In genomic region chr5:143682221-143682620, GRCh38 we compare ENCODE assay signal across 19 cellular contexts.
DNase-seq lines count a peak whose midpoint lies in the region; ATAC-seq and TF ChIP-seq lines count a peak whose summit lies in the region.
"Had no signal": no experiment of that assay in that cellular context is flagged by ENCODE, and none has a peak within 500 bp of the region (broad histone marks: within the 10 kb centered on the region; RNA-seq: fewer than 3 reads in every experiment).

No MANE protein-coding gene starts in this region.

- no peak for ATAC-seq in PC-3
- ATAC-seq: esophagus mucosa, HCT116 had no signal

- peaks cover 32% of the 10 kb centered on the region for H3K4me1 ChIP-seq in left ventricle myocardium inferior
- H3K4me1 ChIP-seq in PC-3 (ENCODE audit: insufficient read depth, low read length): peaks cover 23% of the 10 kb centered on the region

- H3K27ac Mint-ChIP-seq in T-helper 2 cell treated with Interferon-gamma antibody and Interleukin-4, amounts not matched to agents 5 μg/mL and 100 μg/mL, for 36 hours: no peak overlapping the region
- no peak overlapping the region for H3K27ac Mint-ChIP-seq in HFFc6
- H3K27ac Mint-ChIP-seq: memory B cell had no signal

- H3K9me2 ChIP-seq in PC-3 (replicated peaks; ENCODE audit: low read length): no peaks in the 10 kb centered on the region

- no peaks in the 10 kb centered on the region for H3K27me3 Mint-ChIP-seq in T-helper 2 cell treated with Interferon-gamma antibody and Interleukin-4, amounts not matched to agents 5 μg/mL and 100 μg/mL, for 36 hours (ENCODE audit: low read depth)
- H3K27me3 Mint-ChIP-seq in HFFc6 (ENCODE audit: insufficient read depth): no peaks in the 10 kb centered on the region
- H3K27me3 Mint-ChIP-seq: memory B cell had no signal

- TF ChIP-seq CTCF in left ventricle myocardium inferior (IDR thresholded peaks at IDR 0.05; ENCODE audit: borderline replicate concordance) (no peak), PC-3 (conservative IDR thresholded peaks at IDR 0.05; ENCODE audit: low read depth, low read length) (no peak), HFFc6 (IDR thresholded peaks at IDR 0.05) (no peak)

- peaks cover 1% of the 10 kb centered on the region for H3K36me3 Mint-ChIP-seq in T-helper 2 cell treated with Interferon-gamma antibody and Interleukin-4, amounts not matched to agents 5 μg/mL and 100 μg/mL, for 36 hours (ENCODE audit: low read depth)
- H3K36me3 Mint-ChIP-seq in HFFc6 (ENCODE audit: low read depth): no peaks in the 10 kb centered on the region
- H3K36me3 Mint-ChIP-seq: CD4-positive, alpha-beta memory T cell; memory B cell had no signal

- H3K4me2 ChIP-seq in PC-3 (ENCODE audit: low read length): no peak overlapping the region

- H3K9me3 Mint-ChIP-seq in T-helper 2 cell treated with Interferon-gamma antibody and Interleukin-4, amounts not matched to agents 5 μg/mL and 100 μg/mL, for 36 hours: peaks cover 5% of the 10 kb centered on the region
- H3K9me3 Mint-ChIP-seq in HFFc6: no peaks in the 10 kb centered on the region
- H3K9me3 Mint-ChIP-seq: CD4-positive, alpha-beta memory T cell; memory B cell had no signal

- H3K9ac ChIP-seq in PC-3 (ENCODE audit: low read length): no peak overlapping the region

- BruUV-seq in PC-3 (replicated peaks; lab: Mats Ljungman, UMichigan): no TSS peak

- H2AFZ ChIP-seq in PC-3 (ENCODE audit: low read length): no peak overlapping the region

- peaks cover 17% of the 10 kb centered on the region for H3K4me1 Mint-ChIP-seq in T-helper 2 cell treated with Interferon-gamma antibody and Interleukin-4, amounts not matched to agents 5 μg/mL and 100 μg/mL, for 36 hours (ENCODE audit: low read depth)
- peaks cover 15% of the 10 kb centered on the region for H3K4me1 Mint-ChIP-seq in HFFc6 (ENCODE audit: low read depth)
- H3K4me1 Mint-ChIP-seq: CD4-positive, alpha-beta memory T cell had no signal

- no peaks in the 10 kb centered on the region for H3K9me3 ChIP-seq in left ventricle myocardium inferior (replicated peaks)
- H3K9me3 ChIP-seq in PC-3 (ENCODE audit: low read length): no peaks in the 10 kb centered on the region
- H3K9me3 ChIP-seq: stomach had no signal

- DNase-seq in NCI-H82 (lab: John Stamatoyannopoulos, UW) (peak; percentile 37), NCI-H82 treated with DMSO at 0.1 percent for 48 hours (lab: John Stamatoyannopoulos, UW; ENCODE audit: unreplicated experiment) (no peak), astrocyte of the hippocampus (ENCODE audit: low read depth, low spot score) (peak; percentile 44), left ventricle myocardium inferior (no peak), smooth muscle cell of the brain vasculature (ENCODE audit: low read depth, low spot score) (peak; percentile 45), PC-3 (no peak), HFFc6 (no peak)
- no peak for DNase-seq in T-helper 2 cell treated with Interferon-gamma antibody and Interleukin-4, amounts not matched to agents 5 μg/mL and 100 μg/mL, for 36 hours (ENCODE audit: low spot score)
- DNase-seq: activated CD4-positive, CD25-positive, alpha-beta regulatory T cell treated with anti-CD3 and anti-CD28 coated beads, Interleukin-2, amount 50 U/mL, for 72 hours; activated gamma-delta T cell; CD4-positive, alpha-beta memory T cell; head of caudate nucleus; islet precursor cell; NCI-H1105; NCI-H226; stomach had no signal

- H3K4me3 ChIP-seq in left ventricle myocardium inferior: no peak overlapping the region
- H3K4me3 ChIP-seq in PC-3 (ENCODE audit: low read length): no peak overlapping the region
- H3K4me3 ChIP-seq: stomach had no signal

- H3K27ac ChIP-seq in left ventricle myocardium inferior (replicated peaks): peak overlapping the region; percentile 65
- no peak overlapping the region for H3K27ac ChIP-seq in PC-3 (ENCODE audit: low read length)
- H3K27ac ChIP-seq: stomach had no signal

- peaks cover 3% of the 10 kb centered on the region for H3F3A ChIP-seq in PC-3 (ENCODE audit: low read length, unreplicated experiment)

- POLR2A ChIA-PET in PC-3 (lab: Charles Lee; ENCODE audit: unreplicated experiment): no interaction called here

- no peak overlapping the region for H3K4me3 Mint-ChIP-seq in T-helper 2 cell treated with Interferon-gamma antibody and Interleukin-4, amounts not matched to agents 5 μg/mL and 100 μg/mL, for 36 hours
- no peak overlapping the region for H3K4me3 Mint-ChIP-seq in HFFc6
- H3K4me3 Mint-ChIP-seq: CD4-positive, alpha-beta memory T cell; memory B cell had no signal

- CTCF ChIA-PET in PC-3 (lab: Charles Lee): no interaction called here

- no peaks in the 10 kb centered on the region for H3K36me3 ChIP-seq in left ventricle myocardium inferior
- H3K36me3 ChIP-seq in PC-3 (ENCODE audit: low read depth, low read length): no peaks in the 10 kb centered on the region
- H3K36me3 ChIP-seq: stomach had no signal

- H3K27me3 ChIP-seq in left ventricle myocardium inferior (ENCODE audit: low read depth) (no peaks in the 10 kb centered on the region), PC-3 (ENCODE audit: low read length) (no peaks in the 10 kb centered on the region)
- H3K27me3 ChIP-seq: stomach had no signal

- intact Hi-C loops in left ventricle myocardium inferior (cut with micrococcal nuclease): no loop called here
- intact Hi-C loops in PC-3 (cut with micrococcal nuclease): loop anchor here (10.0 kb wide), 2 partner anchors 143 to 367 kb away; no protein-coding TSS in a partner anchor

- no peaks in the 10 kb centered on the region for H3K79me2 ChIP-seq in PC-3 (ENCODE audit: low read length)

- no peaks in the 10 kb centered on the region for H4K20me1 ChIP-seq in PC-3 (ENCODE audit: low read length)

Comparison
In these comparisons a context has a peak if more than half of its experiments do, and no peak if none do; other contexts are left out.
1. DNase-seq: peak in NCI-H82 (single experiment), astrocyte of the hippocampus (single experiment) and smooth muscle cell of the brain vasculature (single experiment); none in NCI-H82 treated with DMSO at 0.1 percent for 48 hours (single experiment), left ventricle myocardium inferior (single experiment), T-helper 2 cell treated with Interferon-gamma antibody and Interleukin-4, amounts not matched to agents 5 μg/mL and 100 μg/mL, for 36 hours (single experiment), PC-3 (single experiment) and HFFc6 (single experiment).